In genomic region chr5:2557435-2557834, GRCh38 we compare ENCODE assay signal across 25 cellular contexts.
"Had no signal": no experiment of that assay in that cellular context is flagged by ENCODE, and none has a peak within 500 bp of the region (broad histone marks: within the 10 kb centered on the region; RNA-seq: fewer than 3 reads in every experiment).

No MANE protein-coding gene starts in this region.

- H3K9me3 ChIP-seq: adrenal gland, ascending aorta, neutrophil, ovary had no signal

- H3K4me1 ChIP-seq: adrenal gland, ascending aorta, foreskin keratinocyte, psoas muscle, right atrium auricular region had no signal

- H3K4me3 ChIP-seq: adrenal gland, ascending aorta, hepatocyte, ovary, psoas muscle, right atrium auricular region, thoracic aorta had no signal

- H3K4me2 ChIP-seq: hepatocyte had no signal

- H3K27ac ChIP-seq: adrenal gland, ascending aorta, brain microvascular endothelial cell, foreskin keratinocyte, hepatocyte, neutrophil, ovary, psoas muscle, right atrium auricular region, thoracic aorta had no signal

- H3K36me3 ChIP-seq: adrenal gland, ascending aorta, brain microvascular endothelial cell, neutrophil, ovary, right atrium auricular region, thoracic aorta had no signal

- DNase-seq: activated CD4-positive, alpha-beta T cell treated with anti-CD3 and anti-CD28 coated beads for 36 hours; activated CD4-positive, alpha-beta T cell treated with anti-CD3 and anti-CD28 coated beads, Interleukin-2, amount 50 U/mL, for 4 hours; activated CD8-positive, alpha-beta memory T cell treated with anti-CD3 and anti-CD28 coated beads for 24 hours; activated CD8-positive, alpha-beta memory T cell treated with anti-CD3 and anti-CD28 coated beads, Interleukin-2, amount 50 U/mL, for 4 hours; activated naive CD4-positive, alpha-beta T cell; activated T-cell treated with anti-CD3 and anti-CD28 coated beads, Interleukin-2, amount 50 U/mL, for 24 hours; adrenal gland; brain microvascular endothelial cell; central memory CD4-positive, alpha-beta T cell; effector memory CD4-positive, alpha-beta T cell; foreskin keratinocyte; glutamatergic neuron; left ventricle myocardium superior; ovary; psoas muscle; stimulated activated CD4-positive, alpha-beta T cell treated with anti-CD3 and anti-CD28 coated beads, Interleukin-4, amount 100 ng/mL, for 24 hours; stimulated activated naive CD4-positive, alpha-beta T cell treated with Interleukin-2 at 50 U/mL for 16 hours; T1000 had no signal

- H3K27me3 ChIP-seq: adrenal gland, ascending aorta, brain microvascular endothelial cell, foreskin keratinocyte, hepatocyte, neutrophil, ovary, right atrium auricular region had no signal

- ATAC-seq: activated CD4-positive, alpha-beta T cell treated with anti-CD3 and anti-CD28 coated beads for 36 hours; activated T-helper 17 cell treated with anti-CD3 and anti-CD28 coated beads, Interleukin-2, amount 50 U/mL, for 72 hours; foreskin keratinocyte; left ventricle myocardium superior; psoas muscle; WTC11 had no signal

- H2AFZ ChIP-seq: hepatocyte had no signal
